ENCODE assay signal across 13 cellular contexts in genomic region chr3:85193565-85193964, GRCh38.
"Had no signal": no experiment of that assay in that cellular context is flagged by ENCODE, and none has a peak within 500 bp of the region (broad histone marks: within the 10 kb centered on the region; RNA-seq: fewer than 3 reads in every experiment).

No MANE protein-coding gene starts in this region.

- H3K27ac ChIP-seq: gastroesophageal sphincter, right atrium auricular region, skin epidermis, thyroid gland, uterus had no signal

- ATAC-seq: gastroesophageal sphincter; stimulated activated naive B cell treated with anti-CD40 and anti-IgM and Interleukin-4, amounts not matched to agents 10 μg/mL and 1 μg/mL and 100 μg/mL, for 72 hours had no signal

- H3K27me3 ChIP-seq: gastroesophageal sphincter, right atrium auricular region, thyroid gland, uterus had no signal

- H3K36me3 ChIP-seq: gastroesophageal sphincter, right atrium auricular region, thyroid gland, uterus had no signal

- DNase-seq: activated CD4-positive, alpha-beta T cell treated with anti-CD3 and anti-CD28 coated beads, Interleukin-2, amount 50 U/mL, for 1 hour; activated naive CD8-positive, alpha-beta T cell treated with anti-CD3 and anti-CD28 coated beads for 36 hours; erythroblast; nephron progenitor cell; occipital lobe; stimulated activated CD4-positive, alpha-beta T cell treated with anti-CD3 and anti-CD28 coated beads, Interleukin-15, amount 100 ng/mL, for 24 hours; stimulated activated CD4-positive, alpha-beta T cell treated with anti-CD3 and anti-CD28 coated beads, Interleukin-4, amount 100 ng/mL, for 1 hour; stimulated activated naive B cell treated with anti-CD40 and anti-IgM and Interleukin-4, amounts not matched to agents 10 μg/mL and 1 μg/mL and 100 μg/mL, for 72 hours; thyroid gland; uterus had no signal

- H3K9me3 ChIP-seq: gastroesophageal sphincter, right atrium auricular region, thyroid gland, uterus had no signal

- H3K4me3 ChIP-seq: gastroesophageal sphincter, right atrium auricular region, skin epidermis, thyroid gland, uterus had no signal

- H3K4me1 ChIP-seq: gastroesophageal sphincter, right atrium auricular region, thyroid gland, uterus had no signal
